8 cellular contexts compared by ENCODE assay signal in genomic region chr22:17638432-17639237, GRCh38. TPM values are rescaled to one million over a fixed set of nuclear protein-coding genes. Genes with fewer than 3 reads are reported as not detected.
DNase-seq lines count a peak whose midpoint lies in the region; ATAC-seq, FAIRE-seq and TF ChIP-seq lines count a peak whose summit lies in the region.

BCL2L13 (plus strand) TSS chr22:17638757; CDS start chr22:17655712, 16,955 bp downstream.

- no peaks in the 10 kb centered on the region for H3K27me3 ChIP-seq in keratinocyte (ENCODE audit: control insufficient read depth, extremely low read depth, insufficient read depth, low read length)

- ATAC-seq in GM19035 (IDR thresholded peaks at IDR 0.05; ENCODE audit: unreplicated experiment) (peak; percentile 95), HG03342 (IDR thresholded peaks at IDR 0.05; ENCODE audit: unreplicated experiment) (peak; percentile 91)

- DNase-seq in AG20443 (ENCODE audit: low spot score) = peak; percentile 93
- DNase-seq in NCI-H510A (lab: John Stamatoyannopoulos, UW) = peak; percentile 80
- peak; percentile 82 for DNase-seq in activated CD4-positive, alpha-beta T cell treated with anti-CD3 and anti-CD28 coated beads for 1 hour
- DNase-seq in cerebellar nuclear complex (lab: John Stamatoyannopoulos, UW) = peak; percentile 12 to 65
- DNase-seq in keratinocyte (ENCODE audit: low read depth, low spot score) = peak; percentile 76
- peak; percentile 82 to 88 (median 85) for DNase-seq in stimulated activated CD4-positive, alpha-beta T cell treated with anti-CD3 and anti-CD28 coated beads, Interleukin-12 subunit alpha, Interleukin-12 subunit beta, amount 100 ng/mL, for 48 hours (ENCODE audit: low read depth in 2 of 3, low spot score in 1 of 3)

- H3K4me1 ChIP-seq in keratinocyte (ENCODE audit: control insufficient read depth, extremely low read depth, insufficient read depth, low read length) = peaks cover 20% of the 10 kb centered on the region

- peak within 1 kb of the TSS; percentile 86 for H3K4me2 ChIP-seq in keratinocyte (ENCODE audit: control insufficient read depth, extremely low read depth, insufficient read depth, low read depth, low read length)

- peak within 1 kb of the TSS; percentile 57 to 95 (median 92) for H3K4me3 ChIP-seq in keratinocyte (ENCODE audit: control insufficient read depth in 2 of 3, extremely low read depth in 1 of 3, insufficient read depth in 2 of 3, low read depth in 1 of 3, low read length in 3 of 3)

- H3K9ac ChIP-seq in keratinocyte (ENCODE audit: control insufficient read depth, extremely low read depth, insufficient read depth, low read length) = peak within 1 kb of the TSS; percentile 99

- dilution Hi-C loops in keratinocyte (cut with MboI; ENCODE audit: extremely low pct_ligation_motif_present, low sequenced_read_pairs) = no loop called here

- H3K79me2 ChIP-seq in keratinocyte (ENCODE audit: control insufficient read depth, insufficient read depth, low read length) = peaks cover 36% of the 10 kb centered on the region

- peak within 1 kb of the TSS; percentile 88 for H2AFZ ChIP-seq in keratinocyte (ENCODE audit: control insufficient read depth, low read length)

- peak in 1 of 3 experiments; percentile 2 for TF ChIP-seq CTCF in keratinocyte (optimal IDR thresholded peaks at IDR 0.05 in 1 of 3, IDR thresholded peaks at IDR 0.05 in 1 of 3, conservative IDR thresholded peaks at IDR 0.05 in 1 of 3; ENCODE audit: extremely low read depth in 1 of 3, insufficient read depth in 2 of 3, low read length in 3 of 3)

- no peaks in the 10 kb centered on the region for H3K9me1 ChIP-seq in keratinocyte (ENCODE audit: control insufficient read depth, extremely low read depth, insufficient read depth, low read length)

- no peak for FAIRE-seq in keratinocyte (lab: Jason Lieb, UNC)

- H3K36me3 ChIP-seq in keratinocyte (ENCODE audit: control insufficient read depth in 2 of 2, extremely low read depth in 1 of 2, insufficient read depth in 2 of 2, low read length in 2 of 2) = no peaks in the 10 kb centered on the region

- H3K27ac ChIP-seq in keratinocyte (ENCODE audit: control insufficient read depth, insufficient read depth, low read length) = peak within 1 kb of the TSS; percentile 89

- no peaks in the 10 kb centered on the region for H4K20me1 ChIP-seq in keratinocyte (ENCODE audit: control insufficient read depth, extremely low read depth, insufficient read depth, low read length)

- H3K9me3 ChIP-seq in keratinocyte (ENCODE audit: control insufficient read depth, low read depth, low read length) = no peaks in the 10 kb centered on the region

RNA-seq across cellular contexts. Expression of gene BCL2L13, which starts in this region (rescaled TPM):
- polyA plus RNA-seq in keratinocyte = 45.0 to 54.7 TPM (median 51.0 TPM) in 3 replicates
- 31.5 TPM for polyA plus RNA-seq in keratinocyte (2011; ENCODE audit: low read depth)
- polyA plus RNA-seq in keratinocyte (2011; cell fraction: cytosol; rRNA removed) = 48.3 and 59.8 TPM in 2 replicates
- polyA plus RNA-seq in keratinocyte (2011; cell fraction: nucleus; rRNA removed) = 54.1 and 54.4 TPM in 2 replicates
- polyA plus RNA-seq in keratinocyte (2012; ENCODE audit: low replicate concordance) = 31.6 and 43.3 TPM in 2 replicates
- 41.9 to 62.2 TPM (median 55.3 TPM) in 3 replicates for polyA minus RNA-seq in keratinocyte
- 46.0 TPM for polyA minus RNA-seq in keratinocyte (2011; cell fraction: cytosol; rRNA and poly(A)+ RNA removed)
- polyA minus RNA-seq in keratinocyte (2011; cell fraction: nucleus; rRNA and poly(A)+ RNA removed) = 25.2 and 41.0 TPM in 2 replicates

Comparison
In these comparisons a context has a peak if more than half of its experiments do, and no peak if none do; other contexts are left out.
1. Peak in every context shown above with its lines: DNase-seq, ATAC-seq, H3K4me3 ChIP-seq and H3K27ac ChIP-seq.
2. DNase-seq: peak in every context shown above with its lines; median percentile 93 in AG20443; 85 in stimulated activated CD4-positive, alpha-beta T cell treated with anti-CD3 and anti-CD28 coated beads, Interleukin-12 subunit alpha, Interleukin-12 subunit beta, amount 100 ng/mL, for 48 hours; 82 in activated CD4-positive, alpha-beta T cell treated with anti-CD3 and anti-CD28 coated beads for 1 hour; 80 in NCI-H510A; 76 in keratinocyte; 38 in cerebellar nuclear complex.